In genomic region chr21:46142581-46143473, GRCh38 we compare ENCODE assay signal across 9 cellular contexts. TPM values are rescaled to one million over a fixed set of nuclear protein-coding genes. Genes with fewer than 3 reads are reported as not detected.
DNase-seq lines count a peak whose midpoint lies in the region; ATAC-seq, FAIRE-seq and TF ChIP-seq lines count a peak whose summit lies in the region.
"Had no signal": no experiment of that assay in that cellular context is flagged by ENCODE, and none has a peak within 500 bp of the region (broad histone marks: within the 10 kb centered on the region; RNA-seq: fewer than 3 reads in every experiment).

No MANE protein-coding gene starts in this region.

- H3K27ac Mint-ChIP-seq in activated T-cell treated with anti-CD3 and anti-CD28 coated beads, Interleukin-2, amount 50 U/mL, for 24 hours, result peak overlapping the region; percentile 52
- no peak overlapping the region for H3K27ac Mint-ChIP-seq in activated T-cell treated with anti-CD3 and anti-CD28 coated beads, Interleukin-2, amount 50 U/mL, for 72 hours
- peak overlapping the region; percentile 5 for H3K27ac Mint-ChIP-seq in stimulated activated naive CD8-positive, alpha-beta T cell treated with anti-CD3 and anti-CD28 coated beads, Interleukin-15, Interleukin-2, amounts not matched to agents 100 ng/mL and 50 ng/mL, for 24 hours

- FAIRE-seq in GM12891 (lab: Jason Lieb, UNC), result no peak

- H3K4me3 Mint-ChIP-seq in activated T-cell treated with anti-CD3 and anti-CD28 coated beads, Interleukin-2, amount 50 U/mL, for 24 hours, result no peak overlapping the region
- H3K4me3 Mint-ChIP-seq in activated T-cell treated with anti-CD3 and anti-CD28 coated beads, Interleukin-2, amount 50 U/mL, for 72 hours, result no peak overlapping the region
- no peak overlapping the region for H3K4me3 Mint-ChIP-seq in stimulated activated naive CD8-positive, alpha-beta T cell treated with anti-CD3 and anti-CD28 coated beads, Interleukin-15, Interleukin-2, amounts not matched to agents 100 ng/mL and 50 ng/mL, for 24 hours

- no peaks in the 10 kb centered on the region for H3K36me3 Mint-ChIP-seq in activated T-cell treated with anti-CD3 and anti-CD28 coated beads, Interleukin-2, amount 50 U/mL, for 24 hours (ENCODE audit: low read depth)
- H3K36me3 Mint-ChIP-seq in activated T-cell treated with anti-CD3 and anti-CD28 coated beads, Interleukin-2, amount 50 U/mL, for 72 hours (ENCODE audit: insufficient read depth in 2 of 2), result no peaks in the 10 kb centered on the region
- H3K36me3 Mint-ChIP-seq in stimulated activated naive CD8-positive, alpha-beta T cell treated with anti-CD3 and anti-CD28 coated beads, Interleukin-15, Interleukin-2, amounts not matched to agents 100 ng/mL and 50 ng/mL, for 24 hours (ENCODE audit: low read depth), result no peaks in the 10 kb centered on the region

- H3K9me3 ChIP-seq in iPS-15b (ENCODE audit: control insufficient read depth, insufficient read depth, low read length), result no peaks in the 10 kb centered on the region
- H3K9me3 ChIP-seq: thyroid gland had no signal

- peaks cover 10% of the 10 kb centered on the region for H3K27me3 ChIP-seq in iPS-15b (ENCODE audit: control insufficient read depth, insufficient read depth, low read length)
- H3K27me3 ChIP-seq: thyroid gland had no signal

- no peak for DNase-seq in activated T-cell treated with anti-CD3 and anti-CD28 coated beads, Interleukin-2, amount 50 U/mL, for 24 hours
- no peak for DNase-seq in activated T-cell treated with anti-CD3 and anti-CD28 coated beads, Interleukin-2, amount 50 U/mL, for 72 hours
- no peak for DNase-seq in GM12891 (ENCODE audit: insufficient read length, low spot score)

- H3K27ac ChIP-seq in VCaP, result peak overlapping the region; percentile 55; the same call in 1 of the 2 replicates
- H3K27ac ChIP-seq: thyroid gland had no signal

- no peak for TF ChIP-seq CTCF in VCaP (conservative IDR thresholded peaks at IDR 0.05)

- H3K4me1 Mint-ChIP-seq in activated T-cell treated with anti-CD3 and anti-CD28 coated beads, Interleukin-2, amount 50 U/mL, for 24 hours (ENCODE audit: low read depth), result peaks cover 14% of the 10 kb centered on the region
- peaks cover 14% of the 10 kb centered on the region for H3K4me1 Mint-ChIP-seq in activated T-cell treated with anti-CD3 and anti-CD28 coated beads, Interleukin-2, amount 50 U/mL, for 72 hours (ENCODE audit: low read depth)
- peaks cover 15% of the 10 kb centered on the region for H3K4me1 Mint-ChIP-seq in stimulated activated naive CD8-positive, alpha-beta T cell treated with anti-CD3 and anti-CD28 coated beads, Interleukin-15, Interleukin-2, amounts not matched to agents 100 ng/mL and 50 ng/mL, for 24 hours (ENCODE audit: low read depth)

- H3K4me1 ChIP-seq in iPS-15b (ENCODE audit: control insufficient read depth, insufficient read depth, low read length), result no peaks in the 10 kb centered on the region
- H3K4me1 ChIP-seq: thyroid gland had no signal

- no peak for TF ChIP-seq POLR2A in GM12891 (IDR thresholded peaks at IDR 0.05; ENCODE audit: low read depth, low read length)

- ATAC-seq in activated T-cell treated with anti-CD3 and anti-CD28 coated beads, Interleukin-2, amount 50 U/mL, for 72 hours (replicated peaks in 1 of 2), result no peak
- ATAC-seq in GM18517 (IDR thresholded peaks at IDR 0.05; ENCODE audit: unreplicated experiment), result no peak
- no peak for ATAC-seq in HG02610 (IDR thresholded peaks at IDR 0.05; ENCODE audit: unreplicated experiment)

- no peak overlapping the region for H3K9ac ChIP-seq in iPS-15b (ENCODE audit: low read depth, low read length)

- peak overlapping the region; percentile 37 for H3K4me3 ChIP-seq in iPS-15b (ENCODE audit: low read depth, low read length)

- H3K27me3 Mint-ChIP-seq in activated T-cell treated with anti-CD3 and anti-CD28 coated beads, Interleukin-2, amount 50 U/mL, for 24 hours, result no peaks in the 10 kb centered on the region
- H3K27me3 Mint-ChIP-seq in activated T-cell treated with anti-CD3 and anti-CD28 coated beads, Interleukin-2, amount 50 U/mL, for 72 hours (ENCODE audit: low read depth), result peaks cover 10% of the 10 kb centered on the region
- peaks cover 3% of the 10 kb centered on the region for H3K27me3 Mint-ChIP-seq in stimulated activated naive CD8-positive, alpha-beta T cell treated with anti-CD3 and anti-CD28 coated beads, Interleukin-15, Interleukin-2, amounts not matched to agents 100 ng/mL and 50 ng/mL, for 24 hours

- H3K36me3 ChIP-seq in iPS-15b (ENCODE audit: control insufficient read depth, insufficient read depth, low read length), result no peaks in the 10 kb centered on the region
- H3K36me3 ChIP-seq: thyroid gland had no signal

- H3K9me3 Mint-ChIP-seq in activated T-cell treated with anti-CD3 and anti-CD28 coated beads, Interleukin-2, amount 50 U/mL, for 24 hours, result no peaks in the 10 kb centered on the region
- H3K9me3 Mint-ChIP-seq in activated T-cell treated with anti-CD3 and anti-CD28 coated beads, Interleukin-2, amount 50 U/mL, for 72 hours, result no peaks in the 10 kb centered on the region
- H3K9me3 Mint-ChIP-seq in stimulated activated naive CD8-positive, alpha-beta T cell treated with anti-CD3 and anti-CD28 coated beads, Interleukin-15, Interleukin-2, amounts not matched to agents 100 ng/mL and 50 ng/mL, for 24 hours, result no peaks in the 10 kb centered on the region

TF ChIP-seq in GM12891, 5 proteins besides CTCF, POLR2A, EP300 and RAD21:
- TF ChIP-seq PAX5 (IDR thresholded peaks at IDR 0.05; ENCODE audit: insufficient read depth, low read length, severe bottlenecking) (no peak), POLR2AphosphoS5 (IDR thresholded peaks at IDR 0.05; ENCODE audit: low read depth, low read length) (no peak), TAF1 (IDR thresholded peaks at IDR 0.05; ENCODE audit: low read depth, low read length) (no peak), POU2F2 (IDR thresholded peaks at IDR 0.05; ENCODE audit: low read depth, low read length) (no peak), SPI1 (IDR thresholded peaks at IDR 0.05; ENCODE audit: low read depth, low read length) (no peak)

RNA-seq across cellular contexts. Expression of gene FTCD, which starts 12.6 kb away (rescaled TPM):
- under 1 TPM; 0.74 to 1.00 TPM for total RNA-seq in activated T-cell treated with anti-CD3 and anti-CD28 coated beads, Interleukin-2, amount 50 U/mL, for 72 hours
- 0.45 TPM for polyA plus RNA-seq in GM12891 (2012; ENCODE audit: low read depth, missing spikeins)

RNA-seq across cellular contexts. Expression of gene SPATC1L, which starts 41.4 kb away (rescaled TPM):
- total RNA-seq in activated T-cell treated with anti-CD3 and anti-CD28 coated beads, Interleukin-2, amount 50 U/mL, for 72 hours, result 10 to 100 TPM in 1 of 2 donors, 1 to 10 TPM in 1; 2.6 to 12.9 TPM
- 6.9 TPM for polyA plus RNA-seq in GM12891 (2012; ENCODE audit: low read depth, missing spikeins)

RNA-seq across cellular contexts. Expression of gene COL6A2, which starts 44.9 kb away (rescaled TPM):
- 10 to 100 TPM; 10.8 to 11.3 TPM for total RNA-seq in activated T-cell treated with anti-CD3 and anti-CD28 coated beads, Interleukin-2, amount 50 U/mL, for 72 hours
- 1.5 TPM for polyA plus RNA-seq in GM12891 (2012; ENCODE audit: low read depth, missing spikeins)
